Comparison of ENCODE assay signal across 1 cellular context in the genomic region with DNA sequence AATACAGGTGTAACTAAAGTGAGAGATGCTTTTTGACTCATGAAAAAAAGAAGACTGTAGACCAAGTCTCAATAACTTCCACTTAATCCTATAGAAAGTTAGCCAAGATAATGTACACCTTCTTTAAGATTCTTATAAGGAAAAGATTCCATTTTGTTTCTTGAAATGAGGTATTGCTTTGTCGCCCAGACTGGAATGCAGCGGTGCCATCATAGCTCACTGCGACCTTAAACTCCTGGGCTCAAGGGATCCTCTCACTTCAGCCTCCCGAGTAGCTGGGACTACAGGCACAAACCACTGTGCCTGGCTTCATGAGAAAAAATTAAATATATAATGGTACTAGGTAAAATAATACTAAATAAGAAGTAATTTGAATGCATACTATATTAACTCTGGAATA.
TF ChIP-seq lines count a peak whose summit lies in the region.

No MANE protein-coding gene starts in this region.

TF ChIP-seq in K562, 482 proteins besides CTCF, POLR2A, EP300 and RAD21:
- TF ChIP-seq, protein P1, sequence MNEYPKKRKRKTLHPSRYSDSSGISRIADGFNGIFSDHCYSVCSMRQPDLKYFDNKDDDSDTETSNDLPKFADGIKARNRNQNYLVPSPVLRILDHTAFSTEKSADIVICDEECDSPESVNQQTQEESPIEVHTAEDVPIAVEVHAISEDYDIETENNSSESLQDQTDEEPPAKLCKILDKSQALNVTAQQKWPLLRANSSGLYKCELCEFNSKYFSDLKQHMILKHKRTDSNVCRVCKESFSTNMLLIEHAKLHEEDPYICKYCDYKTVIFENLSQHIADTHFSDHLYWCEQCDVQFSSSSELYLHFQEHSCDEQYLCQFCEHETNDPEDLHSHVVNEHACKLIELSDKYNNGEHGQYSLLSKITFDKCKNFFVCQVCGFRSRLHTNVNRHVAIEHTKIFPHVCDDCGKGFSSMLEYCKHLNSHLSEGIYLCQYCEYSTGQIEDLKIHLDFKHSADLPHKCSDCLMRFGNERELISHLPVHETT (CRISPR knock-in tag; conservative IDR thresholded peaks at IDR 0.05 in 1 of 2, IDR thresholded peaks at IDR 0.05 in 1 of 2): 0 out of 4 replicates have a peak, but pooled peaks of 1 of the 2 experiments have one; percentile 6
- TF ChIP-seq LCOR (CRISPR knock-in tag; IDR thresholded peaks at IDR 0.05) (0 out of 2 replicates have a peak, but pooled peaks have one; percentile 4), YY1 (IDR thresholded peaks at IDR 0.05; ENCODE audit: borderline replicate concordance in 1 of 3, control insufficient read depth in 1 of 3, extremely low read depth in 1 of 3, insufficient read depth in 3 of 3, insufficient read length in 1 of 3, insufficient replicate concordance in 2 of 3, low read depth in 1 of 3, low read length in 2 of 3) (peak in 1 of 3 experiments; percentile 30)
